Comparison of ENCODE assay signal across 8 cellular contexts in genomic region chr6:27864906-27865883, GRCh38. TPM values are rescaled to one million over a fixed set of nuclear protein-coding genes. Genes with fewer than 3 reads are reported as not detected.
DNase-seq lines count a peak whose midpoint lies in the region; ATAC-seq and TF ChIP-seq lines count a peak whose summit lies in the region.

No MANE protein-coding gene starts in this region.

- WGBS in psoas muscle, 3 donors, result 1% methylated on average over 58 of the region's 58 CpGs

- no peaks in the 10 kb centered on the region for H3K9me3 ChIP-seq in left ventricle myocardium inferior (replicated peaks)
- H3K9me3 ChIP-seq in psoas muscle, result no peaks in the 10 kb centered on the region

- in situ Hi-C loops in GM13977 (cut with MboI; ENCODE audit: low pct_unique_long_range_greater_than_20kb, low sequenced_read_pairs, unreplicated experiment), result no loop called here

- H3K27me3 ChIP-seq in left ventricle myocardium inferior (ENCODE audit: low read depth) (peaks cover 35% of the 10 kb centered on the region), psoas muscle (ENCODE audit: insufficient read depth in 3 of 3, low read length in 2 of 3) (peaks cover 0 to 87% (median 12%) of the 10 kb centered on the region in 3 donors)

- TF ChIP-seq CTCF in GM13977 (IDR thresholded peaks at IDR 0.05; ENCODE audit: extremely low read depth, insufficient read depth, missing control alignments) (no peak), left ventricle myocardium inferior (IDR thresholded peaks at IDR 0.05; ENCODE audit: borderline replicate concordance) (no peak), psoas muscle (IDR thresholded peaks at IDR 0.05) (no peak)

- H3K4me1 ChIP-seq in left ventricle myocardium inferior, result peaks cover 40% of the 10 kb centered on the region
- peaks cover 28% of the 10 kb centered on the region for H3K4me1 ChIP-seq in psoas muscle

- ATAC-seq in HG02840 (IDR thresholded peaks at IDR 0.05; ENCODE audit: low FRiP score, unreplicated experiment), result peak; percentile 64
- ATAC-seq in psoas muscle, result peak; percentile 81 to 87 (median 84)

- H3K4me3 ChIP-seq in left ventricle myocardium inferior (peak overlapping the region; percentile 74), psoas muscle (peak overlapping the region; percentile 71)

- no peaks in the 10 kb centered on the region for H3K36me3 ChIP-seq in left ventricle myocardium inferior
- no peaks in the 10 kb centered on the region for H3K36me3 ChIP-seq in psoas muscle (ENCODE audit: insufficient read depth in 1 of 2, low read depth in 1 of 2)

- H3K27ac ChIP-seq in left ventricle myocardium inferior (replicated peaks) (peak overlapping the region; percentile 44), psoas muscle (peak overlapping the region; percentile 42)

- intact Hi-C loops in left ventricle myocardium inferior (cut with micrococcal nuclease) (no loop called here), psoas muscle (cut with DNase I) (no loop called here)

- DNase-seq in GM13977 (ENCODE audit: low spot score) (peak; percentile 91), NCI-H1417 (lab: John Stamatoyannopoulos, UW) (peak; percentile 84 to 98 (median 96)), SW 1271 (lab: John Stamatoyannopoulos, UW) (peak; percentile 77 to 95), amygdala (lab: John Stamatoyannopoulos, UW) (peak in 30 of 56 donors; percentile 7 to 64 (median 26)), left ventricle myocardium inferior (peak; percentile 29), psoas muscle (peak; percentile 33 to 70), DMS79 treated with DMSO at 0.1 percent for 48 hours (lab: John Stamatoyannopoulos, UW) (no peak)

RNA-seq across cellular contexts. Expression of gene OR2B2, which starts 47.0 kb away (rescaled TPM):
- total RNA-seq in left ventricle myocardium inferior, result not detected
- total RNA-seq in psoas muscle, result not detected
- not detected for polyA plus RNA-seq in psoas muscle
